ENCODE assay signal across 30 cellular contexts in genomic region chr10:96283351-96283750, GRCh38. TPM values are rescaled to one million over a fixed set of nuclear protein-coding genes. Genes with fewer than 3 reads are reported as not detected.
DNase-seq lines count a peak whose midpoint lies in the region; ATAC-seq, FAIRE-seq and TF ChIP-seq lines count a peak whose summit lies in the region.
"Had no signal": no experiment of that assay in that cellular context is flagged by ENCODE, and none has a peak within 500 bp of the region (broad histone marks: within the 10 kb centered on the region; RNA-seq: fewer than 3 reads in every experiment).

No MANE protein-coding gene starts in this region.

- no peaks in the 10 kb centered on the region for H3K79me2 ChIP-seq in astrocyte (ENCODE audit: insufficient read depth, low read length)

- H3K4me1 Mint-ChIP-seq in astrocyte (ENCODE audit: low read depth, unreplicated experiment) (peaks cover 24% of the 10 kb centered on the region), nephron (peaks cover 14% of the 10 kb centered on the region)
- peaks cover 13% of the 10 kb centered on the region for H3K4me1 Mint-ChIP-seq in activated naive CD4-positive, alpha-beta T cell treated with anti-CD3 and anti-CD28 coated beads for 36 hours (ENCODE audit: low read depth)

- DNase-seq in GM19239 (ENCODE audit: insufficient read length, low spot score) (no peak), astrocyte (ENCODE audit: low read depth) (no peak), HuH-7.5 (ENCODE audit: low spot score) (no peak)
- DNase-seq in activated naive CD4-positive, alpha-beta T cell treated with anti-CD3 and anti-CD28 coated beads for 36 hours: no peak
- DNase-seq: GM23248, HFFc6, Kasumi-1, NCI-H1092 treated with DMSO at 0.1 percent for 48 hours, NCI-H1436 treated with DMSO at 0.1 percent for 48 hours, NCI-H1930, NCI-H2107, NCI-H446, NCI-H524 treated with DMSO at 0.1 percent for 48 hours, NCI-H774, PC-9 had no signal

- no peaks in the 10 kb centered on the region for H3K9me3 Mint-ChIP-seq in astrocyte (ENCODE audit: unreplicated experiment)
- no peaks in the 10 kb centered on the region for H3K9me3 Mint-ChIP-seq in nephron
- no peaks in the 10 kb centered on the region for H3K9me3 Mint-ChIP-seq in activated naive CD4-positive, alpha-beta T cell treated with anti-CD3 and anti-CD28 coated beads for 36 hours
- H3K9me3 Mint-ChIP-seq: CD14-positive monocyte, HFFc6 had no signal

- H3K27me3 Mint-ChIP-seq in astrocyte (ENCODE audit: low read depth, unreplicated experiment) (no peaks in the 10 kb centered on the region), nephron (ENCODE audit: low read depth) (no peaks in the 10 kb centered on the region)
- peaks cover 2% of the 10 kb centered on the region for H3K27me3 Mint-ChIP-seq in activated naive CD4-positive, alpha-beta T cell treated with anti-CD3 and anti-CD28 coated beads for 36 hours (ENCODE audit: low read depth)

- H3K27ac Mint-ChIP-seq in astrocyte (ENCODE audit: unreplicated experiment) (peak overlapping the region; percentile 41), nephron (peak overlapping the region; percentile 15 to 57 (median 56))
- no peak overlapping the region for H3K27ac Mint-ChIP-seq in activated naive CD4-positive, alpha-beta T cell treated with anti-CD3 and anti-CD28 coated beads for 36 hours
- H3K27ac Mint-ChIP-seq: CD14-positive monocyte, HFFc6 had no signal

- peak; percentile 79 for FAIRE-seq in GM19239 (lab: Jason Lieb, UNC)
- FAIRE-seq in astrocyte (lab: Jason Lieb, UNC): no peak
- FAIRE-seq: D721Med, GM18507 had no signal

- ATAC-seq in HG03354 (IDR thresholded peaks at IDR 0.05; ENCODE audit: poor library complexity, severe bottlenecking, unreplicated experiment): no peak
- no peak for ATAC-seq in HG02973 (IDR thresholded peaks at IDR 0.05; ENCODE audit: unreplicated experiment)
- ATAC-seq: Right ventricle myocardium inferior had no signal

- no peaks in the 10 kb centered on the region for H4K20me1 ChIP-seq in astrocyte (ENCODE audit: insufficient read depth, low read length)

- peaks cover 3% of the 10 kb centered on the region for H3K9me3 ChIP-seq in astrocyte (ENCODE audit: insufficient read depth, low read depth, low read length)
- H3K9me3 ChIP-seq: HAP-1, SJSA1 had no signal

- no peak overlapping the region for H3K4me2 ChIP-seq in astrocyte (ENCODE audit: low read length)
- H3K4me2 ChIP-seq: PC-9 had no signal

- CTCF ChIA-PET in activated naive CD4-positive, alpha-beta T cell treated with anti-CD3 and anti-CD28 coated beads for 36 hours (lab: Charles Lee): interaction anchor here (1.1 kb wide), 1 partner anchor 54 kb away, joined by 3 read pairs; no protein-coding TSS in a partner anchor

- no peaks in the 10 kb centered on the region for H3K27me3 ChIP-seq in astrocyte (ENCODE audit: insufficient read depth, low read length)
- H3K27me3 ChIP-seq: SJSA1 had no signal

- H3K4me3 Mint-ChIP-seq in astrocyte (ENCODE audit: unreplicated experiment) (no peak overlapping the region), nephron (no peak overlapping the region)
- no peak overlapping the region for H3K4me3 Mint-ChIP-seq in activated naive CD4-positive, alpha-beta T cell treated with anti-CD3 and anti-CD28 coated beads for 36 hours
- H3K4me3 Mint-ChIP-seq: CD14-positive monocyte, HFFc6 had no signal

- no peaks in the 10 kb centered on the region for H3K4me1 ChIP-seq in astrocyte (ENCODE audit: insufficient read depth, low read length)
- H3K4me1 ChIP-seq: HAP-1, SJSA1 had no signal

- TF ChIP-seq CTCF in astrocyte (IDR thresholded peaks at IDR 0.05; ENCODE audit: insufficient read depth, low read depth, low read length) (no peak), nephron (IDR thresholded peaks at IDR 0.05; ENCODE audit: unreplicated experiment in 3 of 3) (no peak)

- H3K36me3 Mint-ChIP-seq in astrocyte (ENCODE audit: low read depth, unreplicated experiment) (no peaks in the 10 kb centered on the region), nephron (ENCODE audit: low read depth) (no peaks in the 10 kb centered on the region)
- H3K36me3 Mint-ChIP-seq in activated naive CD4-positive, alpha-beta T cell treated with anti-CD3 and anti-CD28 coated beads for 36 hours (ENCODE audit: low read depth): no peaks in the 10 kb centered on the region
- H3K36me3 Mint-ChIP-seq: CD14-positive monocyte had no signal

- H3K36me3 ChIP-seq in astrocyte (ENCODE audit: insufficient read depth, low read length): no peaks in the 10 kb centered on the region
- H3K36me3 ChIP-seq: HAP-1, SJSA1 had no signal

- no peak overlapping the region for H3K4me3 ChIP-seq in astrocyte (ENCODE audit: insufficient read depth, low read depth, low read length)
- H3K4me3 ChIP-seq: GM23248, HAP-1, PC-9, SJSA1 had no signal

- H2AFZ ChIP-seq in astrocyte (ENCODE audit: low read depth, low read length): no peak overlapping the region
- H2AFZ ChIP-seq: GM23248, PC-9 had no signal

- no peak overlapping the region for H3K9ac ChIP-seq in astrocyte (ENCODE audit: low read length)
- H3K9ac ChIP-seq: GM23248 had no signal

- intact Hi-C loops in activated naive CD4-positive, alpha-beta T cell treated with anti-CD3 and anti-CD28 coated beads for 36 hours (cut with micrococcal nuclease): no loop called here

- H3K27ac ChIP-seq in astrocyte (ENCODE audit: low read depth, low read length): no peak overlapping the region
- H3K27ac ChIP-seq: GM23248, HL-60, PC-9, SJSA1 had no signal

RNA-seq across cellular contexts. Expression of gene BLNK, which starts 12.0 kb away (rescaled TPM):
- total RNA-seq in astrocyte: not detected in 2 replicates
- not detected for total RNA-seq in activated naive CD4-positive, alpha-beta T cell treated with anti-CD3 and anti-CD28 coated beads for 36 hours
- total RNA-seq: A673, Daoy, G401, GM23248, HFFc6, M059J, RPMI7951, SJSA1 had no signal

RNA-seq across cellular contexts. Expression of gene DNTT, which starts 20.9 kb away (rescaled TPM):
- total RNA-seq in astrocyte: not detected in 2 replicates
- under 1 TPM in 1 of 2 experiments, not detected in 1; 0.10 TPM for total RNA-seq in activated naive CD4-positive, alpha-beta T cell treated with anti-CD3 and anti-CD28 coated beads for 36 hours
- total RNA-seq: A673, Daoy, G401, GM23248, HFFc6, M059J, PC-9, Right ventricle myocardium inferior, RPMI7951, SJSA1 had no signal
